Comparison of ENCODE assay signal across 12 cellular contexts in the genomic region with DNA sequence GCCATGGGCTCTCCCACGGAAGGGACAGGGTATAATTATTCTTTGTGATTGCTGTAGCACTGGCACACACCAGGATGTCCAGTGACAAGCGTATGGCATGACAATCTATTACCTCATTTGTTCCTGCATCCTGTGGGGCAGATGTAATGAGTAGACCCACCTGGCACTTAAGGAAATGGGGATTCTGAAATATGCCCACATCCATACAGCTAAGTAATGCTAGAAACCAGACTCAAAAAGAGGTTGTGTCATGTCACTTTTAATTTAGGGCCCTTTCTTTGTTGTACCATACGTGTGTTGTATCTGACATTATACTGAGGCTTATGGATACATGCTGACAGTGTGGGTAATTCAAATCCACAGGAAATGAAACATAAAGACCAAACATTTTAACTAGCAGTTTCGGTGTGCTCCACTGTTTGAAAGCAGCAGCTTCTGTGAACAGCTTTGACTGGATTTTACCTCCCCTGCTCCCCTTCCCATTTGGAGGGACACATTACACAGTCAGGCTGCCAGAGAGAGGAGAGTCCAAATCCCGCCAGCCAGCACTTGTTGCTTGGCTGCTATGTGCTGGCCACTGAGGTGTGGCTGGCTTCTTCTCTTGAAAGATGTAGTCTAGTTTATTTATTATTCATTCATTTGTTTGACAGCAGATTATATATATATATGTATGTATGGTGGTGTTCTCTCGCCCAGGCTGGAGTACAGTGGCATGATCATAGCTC. TPM values are rescaled to one million over a fixed set of nuclear protein-coding genes. Genes with fewer than 3 reads are reported as not detected.
DNase-seq lines count a peak whose midpoint lies in the region; ATAC-seq and TF ChIP-seq lines count a peak whose summit lies in the region.
"Had no signal": no experiment of that assay in that cellular context is flagged by ENCODE, and none has a peak within 500 bp of the region (broad histone marks: within the 10 kb centered on the region; RNA-seq: fewer than 3 reads in every experiment).

No MANE protein-coding gene starts in this region.

- no peak for TF ChIP-seq CTCF in nephron (IDR thresholded peaks at IDR 0.05; ENCODE audit: unreplicated experiment in 3 of 3)

- peak overlapping the region; percentile 84 for H3K27ac Mint-ChIP-seq in activated CD4-positive, alpha-beta T cell treated with anti-CD3 and anti-CD28 coated beads for 36 hours
- peak overlapping the region; percentile 86 for H3K27ac Mint-ChIP-seq in activated CD4-positive, alpha-beta memory T cell treated with anti-CD3 and anti-CD28 coated beads for 36 hours
- H3K27ac Mint-ChIP-seq in nephron = peak overlapping the region; percentile 58 to 87 (median 84)

- CTCF ChIA-PET in activated CD4-positive, alpha-beta T cell treated with anti-CD3 and anti-CD28 coated beads for 36 hours (lab: Charles Lee) = interaction anchor here (0.6 to 5.4 kb wide), 8 partner anchors 14 to 724 kb away, joined by 3 to 33 read pairs (median 4); no protein-coding TSS in a partner anchor
- CTCF ChIA-PET in activated CD4-positive, alpha-beta memory T cell treated with anti-CD3 and anti-CD28 coated beads for 36 hours (lab: Charles Lee) = interaction anchor here (0.9 to 4.6 kb wide), 7 partner anchors 13 to 151 kb away, joined by 3 to 18 read pairs (median 7); no protein-coding TSS in a partner anchor

- intact Hi-C loops in activated CD4-positive, alpha-beta T cell treated with anti-CD3 and anti-CD28 coated beads for 36 hours (cut with DNase I, micrococcal nuclease) = loop anchor here (10.0 kb wide), 3 partner anchors 387 to 1987 kb away; partner anchors contain the start of gene HSPA8 (in 1 of the 2)
- intact Hi-C loops in activated CD4-positive, alpha-beta memory T cell treated with anti-CD3 and anti-CD28 coated beads for 36 hours (cut with micrococcal nuclease) = loop anchor here (5.0 to 10.0 kb wide), 2 partner anchors 704 to 797 kb away; partner anchors contain the start of gene UBASH3B

- POLR2A ChIA-PET in activated CD4-positive, alpha-beta T cell treated with anti-CD3 and anti-CD28 coated beads for 36 hours (lab: Charles Lee) = interaction anchor here (0.6 kb wide), 2 partner anchors 18 to 113 kb away, joined by 3 to 5 read pairs; no protein-coding TSS in a partner anchor
- POLR2A ChIA-PET in activated CD4-positive, alpha-beta memory T cell treated with anti-CD3 and anti-CD28 coated beads for 36 hours (lab: Charles Lee) = interaction anchor here (0.9 to 1.8 kb wide), 4 partner anchors 13 to 392 kb away, joined by 3 to 7 read pairs (median 4); no protein-coding TSS in a partner anchor

- peak; percentile 41 for ATAC-seq in activated CD4-positive, alpha-beta T cell treated with anti-CD3 and anti-CD28 coated beads for 36 hours
- ATAC-seq in HG03066 (IDR thresholded peaks at IDR 0.05; ENCODE audit: low read depth, unreplicated experiment) (peak; percentile 47), HG03342 (IDR thresholded peaks at IDR 0.05; ENCODE audit: unreplicated experiment) (no peak), left lobe of liver (no peak)
- ATAC-seq: K562, left colon had no signal

- peaks cover 23% of the 10 kb centered on the region for H3K36me3 Mint-ChIP-seq in activated CD4-positive, alpha-beta T cell treated with anti-CD3 and anti-CD28 coated beads for 36 hours (ENCODE audit: low read depth)
- peaks cover 9% of the 10 kb centered on the region for H3K36me3 Mint-ChIP-seq in activated CD4-positive, alpha-beta memory T cell treated with anti-CD3 and anti-CD28 coated beads for 36 hours
- no peaks in the 10 kb centered on the region for H3K36me3 Mint-ChIP-seq in nephron (ENCODE audit: low read depth)

- peak overlapping the region; percentile 18 for H3K4me3 Mint-ChIP-seq in activated CD4-positive, alpha-beta T cell treated with anti-CD3 and anti-CD28 coated beads for 36 hours
- H3K4me3 Mint-ChIP-seq in activated CD4-positive, alpha-beta memory T cell treated with anti-CD3 and anti-CD28 coated beads for 36 hours = no peak overlapping the region
- no peak overlapping the region for H3K4me3 Mint-ChIP-seq in nephron

- H3K9me3 Mint-ChIP-seq in activated CD4-positive, alpha-beta T cell treated with anti-CD3 and anti-CD28 coated beads for 36 hours (ENCODE audit: low read depth) = no peaks in the 10 kb centered on the region
- H3K9me3 Mint-ChIP-seq in activated CD4-positive, alpha-beta memory T cell treated with anti-CD3 and anti-CD28 coated beads for 36 hours = no peaks in the 10 kb centered on the region
- H3K9me3 Mint-ChIP-seq in nephron = no peaks in the 10 kb centered on the region

- H3K27me3 Mint-ChIP-seq in activated CD4-positive, alpha-beta T cell treated with anti-CD3 and anti-CD28 coated beads for 36 hours = no peaks in the 10 kb centered on the region
- no peaks in the 10 kb centered on the region for H3K27me3 Mint-ChIP-seq in activated CD4-positive, alpha-beta memory T cell treated with anti-CD3 and anti-CD28 coated beads for 36 hours
- H3K27me3 Mint-ChIP-seq in nephron (ENCODE audit: low read depth) = no peaks in the 10 kb centered on the region

- H3K4me1 Mint-ChIP-seq in activated CD4-positive, alpha-beta T cell treated with anti-CD3 and anti-CD28 coated beads for 36 hours = peaks cover 75% of the 10 kb centered on the region
- H3K4me1 Mint-ChIP-seq in activated CD4-positive, alpha-beta memory T cell treated with anti-CD3 and anti-CD28 coated beads for 36 hours (ENCODE audit: low read depth) = peaks cover 79% of the 10 kb centered on the region
- H3K4me1 Mint-ChIP-seq in nephron = peaks cover 41% of the 10 kb centered on the region

- peak; percentile 24 for DNase-seq in activated CD4-positive, alpha-beta T cell treated with anti-CD3 and anti-CD28 coated beads for 36 hours
- no peak for DNase-seq in activated CD4-positive, alpha-beta T cell treated with anti-CD3 and anti-CD28 coated beads, Interleukin-2, amount 50 U/mL, for 1 hour
- DNase-seq in activated CD4-positive, alpha-beta memory T cell treated with anti-CD3 and anti-CD28 coated beads for 36 hours = peak; percentile 41
- no peak for DNase-seq in inferior parietal cortex (ENCODE audit: extremely low spot score)
- DNase-seq in left lobe of liver (ENCODE audit: low spot score) = no peak
- DNase-seq: activated T-cell treated with anti-CD3 and anti-CD28 coated beads, Interleukin-2, amount 50 U/mL, for 1 hour; left colon; upper lobe of left lung had no signal

RNA-seq across cellular contexts. Expression of gene GRAMD1B, which starts 21.3 kb away (rescaled TPM):
- 10 to 100 TPM; 38.6 to 45.7 TPM for total RNA-seq in activated CD4-positive, alpha-beta T cell treated with anti-CD3 and anti-CD28 coated beads for 36 hours
- 10 to 100 TPM; 36.8 to 39.0 TPM for total RNA-seq in activated CD4-positive, alpha-beta memory T cell treated with anti-CD3 and anti-CD28 coated beads for 36 hours
- total RNA-seq in left lobe of liver = 1.4 TPM

Comparison
In these comparisons a context has a peak if more than half of its experiments do, and no peak if none do; other contexts are left out.
1. DNase-seq: peak in activated CD4-positive, alpha-beta T cell treated with anti-CD3 and anti-CD28 coated beads for 36 hours (single experiment) and activated CD4-positive, alpha-beta memory T cell treated with anti-CD3 and anti-CD28 coated beads for 36 hours (single experiment); none in activated CD4-positive, alpha-beta T cell treated with anti-CD3 and anti-CD28 coated beads, Interleukin-2, amount 50 U/mL, for 1 hour (single experiment), inferior parietal cortex (single experiment) and left lobe of liver (single experiment).
2. ATAC-seq: peak in activated CD4-positive, alpha-beta T cell treated with anti-CD3 and anti-CD28 coated beads for 36 hours (single experiment) and HG03066 (single experiment); none in HG03342 (single experiment) and left lobe of liver (single experiment).
3. RNA of gene GRAMD1B, which starts 21.3 kb away (total RNA-seq): 38.6 to 45.7 TPM in activated CD4-positive, alpha-beta T cell treated with anti-CD3 and anti-CD28 coated beads for 36 hours and 36.8 to 39.0 TPM in activated CD4-positive, alpha-beta memory T cell treated with anti-CD3 and anti-CD28 coated beads for 36 hours; 1.4 TPM in left lobe of liver (single experiment); every median in the first group is over 10 times any median in the second.
4. Peak in every context shown above with its lines, with median percentiles within 50 percentile points of each other: H3K27ac Mint-ChIP-seq.